In genomic region chr6:157779705-157780604, GRCh38 we compare ENCODE assay signal across 1 cellular context.
TF ChIP-seq lines count a peak whose summit lies in the region.

No MANE protein-coding gene starts in this region.

TF ChIP-seq in HepG2, 621 proteins besides CTCF, POLR2A, EP300 and RAD21:
- TF ChIP-seq FOXA3 (CRISPR knock-in tag; IDR thresholded peaks at IDR 0.05) (peak; percentile 29; the same call in 1 of the 2 replicates), SOX6 (IDR thresholded peaks at IDR 0.05) (no peak), SOX6 (CRISPR knock-in tag; IDR thresholded peaks at IDR 0.05) (peak; percentile 68; the same call in 1 of the 2 replicates), ZBTB42 (CRISPR knock-in tag; IDR thresholded peaks at IDR 0.05) (no peak), SRY (CRISPR knock-in tag; IDR thresholded peaks at IDR 0.05) (no peak), MXD3 (CRISPR knock-in tag; IDR thresholded peaks at IDR 0.05) (no peak), FOXP1 (IDR thresholded peaks at IDR 0.05) (no peak), FOXP1 (CRISPR knock-in tag; IDR thresholded peaks at IDR 0.05) (0 out of 2 replicates have a peak, but pooled peaks have one; percentile 24), SOX13 (IDR thresholded peaks at IDR 0.05) (no peak), SOX13 (CRISPR knock-in tag; conservative IDR thresholded peaks at IDR 0.05 in 1 of 2, IDR thresholded peaks at IDR 0.05 in 1 of 2) (peak in 1 of 2 experiments; percentile 87; a peak in 2 of 4 replicates), FOSL2 (CRISPR knock-in tag; IDR thresholded peaks at IDR 0.05) (0 out of 2 replicates have a peak, but pooled peaks have one; percentile 17), RFX5 (IDR thresholded peaks at IDR 0.05; ENCODE audit: low read depth, low read length) (no peak), ZNF572 (CRISPR knock-in tag; IDR thresholded peaks at IDR 0.05) (no peak), SOX5 (CRISPR knock-in tag; IDR thresholded peaks at IDR 0.05; ENCODE audit: borderline replicate concordance) (peak; percentile 76; the same call in 1 of the 2 replicates), HOXA9 (CRISPR knock-in tag; IDR thresholded peaks at IDR 0.05; ENCODE audit: borderline replicate concordance) (no peak), ZNF629 (CRISPR knock-in tag; conservative IDR thresholded peaks at IDR 0.05) (no peak), ZNF335 (CRISPR knock-in tag; IDR thresholded peaks at IDR 0.05) (0 out of 2 replicates have a peak, but pooled peaks have one; percentile 23), MYPOP (CRISPR knock-in tag; IDR thresholded peaks at IDR 0.05) (no peak), GATAD2A (CRISPR knock-in tag; IDR thresholded peaks at IDR 0.05) (0 out of 2 replicates have a peak, but pooled peaks have one; percentile 14)
